Comparison of ENCODE assay signal across 8 cellular contexts in the genomic region with DNA sequence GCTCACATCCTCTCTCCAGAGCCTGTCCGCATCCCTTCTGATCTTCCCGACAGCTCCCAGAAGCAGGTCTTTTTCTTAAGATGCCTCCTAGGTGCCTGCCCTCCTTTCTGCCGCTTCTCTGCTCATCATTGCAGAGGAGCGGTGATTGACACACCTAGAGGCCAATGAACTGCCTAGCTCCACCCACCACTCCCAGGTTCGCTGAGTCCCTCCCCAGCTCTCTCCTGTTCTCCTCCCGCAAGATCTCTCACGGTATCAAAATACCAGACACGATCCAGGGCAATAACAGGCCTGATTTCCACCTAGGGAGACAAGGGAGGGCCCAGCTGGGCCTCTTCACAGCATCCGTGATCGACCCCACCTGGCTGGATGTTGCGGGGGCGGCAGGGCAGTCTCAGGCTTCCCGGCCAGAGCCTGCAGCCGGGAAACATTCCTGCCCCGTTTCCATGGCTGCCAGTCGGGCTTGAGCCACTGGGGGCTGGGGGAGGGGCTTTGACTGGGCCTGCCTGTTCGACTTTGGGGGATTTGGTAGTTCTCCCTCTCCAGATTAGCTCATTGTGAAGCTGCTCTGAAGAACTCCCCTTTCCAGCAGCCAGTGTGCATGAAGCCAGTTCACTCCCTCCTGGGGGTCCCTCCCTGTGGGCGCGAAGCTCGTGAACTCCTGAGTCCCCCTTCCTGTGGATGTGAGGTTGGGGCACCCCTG.
A peak's percentile ranks its signal among the peaks of the same experiment; 100 is the strongest.
DNase-seq lines count a peak whose midpoint lies in the region; ATAC-seq lines count a peak whose summit lies in the region.

No MANE protein-coding gene starts in this region.

- H3K4me1 Mint-ChIP-seq in activated T-helper 2 cell treated with anti-CD3 and anti-CD28 coated beads, Interferon-gamma antibody, Interleukin-2, Interleukin-4, amounts not matched to agents 10 μg/mL and 5 μg/mL and 100 μg/mL, durations not matched to agents 14 hours and 24 hours and 36 hours (ENCODE audit: low read depth), result peaks cover 1% of the 10 kb centered on the region
- peaks cover 0 to 14% of the 10 kb centered on the region in 2 donors for H3K4me1 Mint-ChIP-seq in natural killer cell treated with Interleukin-12 subunit alpha and Interleukin-12 subunit beta and Interleukin-15 and Interleukin-18, amount 100 ng/mL, for 72 hours (ENCODE audit: low read depth in 2 of 2)
- H3K4me1 Mint-ChIP-seq in stimulated activated naive CD8-positive, alpha-beta T cell treated with anti-CD3 and anti-CD28 coated beads, Interleukin-15, amount 100 ng/mL, for 72 hours, result peaks cover 9% of the 10 kb centered on the region

- DNase-seq in DMS 273 (lab: John Stamatoyannopoulos, UW; ENCODE audit: unreplicated experiment), result peak; percentile 92
- peak; percentile 84 for DNase-seq in NCI-H774 (lab: John Stamatoyannopoulos, UW)
- peak; percentile 46 for DNase-seq in activated T-helper 2 cell treated with anti-CD3 and anti-CD28 coated beads, Interferon-gamma antibody, Interleukin-2, Interleukin-4, amounts not matched to agents 10 μg/mL and 5 μg/mL and 100 μg/mL, durations not matched to agents 14 hours and 24 hours and 36 hours (ENCODE audit: low spot score)
- DNase-seq in fibroblast of the conjunctiva (ENCODE audit: low read depth), result peak; percentile 67
- DNase-seq in natural killer cell treated with Interleukin-12 subunit alpha and Interleukin-12 subunit beta and Interleukin-15 and Interleukin-18, amount 100 ng/mL, for 72 hours (ENCODE audit: low spot score), result peak; percentile 74
- peak; percentile 55 to 64 for DNase-seq in stimulated activated naive CD8-positive, alpha-beta T cell treated with anti-CD3 and anti-CD28 coated beads, Interleukin-15, amount 100 ng/mL, for 72 hours
- no peak for DNase-seq in GDM1 (lab: John Stamatoyannopoulos, UW)

- ATAC-seq in HG03354 (IDR thresholded peaks at IDR 0.05; ENCODE audit: poor library complexity, severe bottlenecking, unreplicated experiment), result peak; percentile 74
- ATAC-seq in natural killer cell treated with Interleukin-12 subunit alpha and Interleukin-12 subunit beta and Interleukin-15 and Interleukin-18, amount 100 ng/mL, for 72 hours, result peak; percentile 64 to 82
- ATAC-seq in stimulated activated naive CD8-positive, alpha-beta T cell treated with anti-CD3 and anti-CD28 coated beads, Interleukin-15, amount 100 ng/mL, for 72 hours, result peak; percentile 76

- H3K27me3 Mint-ChIP-seq in activated T-helper 2 cell treated with anti-CD3 and anti-CD28 coated beads, Interferon-gamma antibody, Interleukin-2, Interleukin-4, amounts not matched to agents 10 μg/mL and 5 μg/mL and 100 μg/mL, durations not matched to agents 14 hours and 24 hours and 36 hours (ENCODE audit: low read depth), result peaks cover 5% of the 10 kb centered on the region
- H3K27me3 Mint-ChIP-seq in natural killer cell treated with Interleukin-12 subunit alpha and Interleukin-12 subunit beta and Interleukin-15 and Interleukin-18, amount 100 ng/mL, for 72 hours, result peaks cover 9 to 18% of the 10 kb centered on the region in 2 donors
- peaks cover 24% of the 10 kb centered on the region for H3K27me3 Mint-ChIP-seq in stimulated activated naive CD8-positive, alpha-beta T cell treated with anti-CD3 and anti-CD28 coated beads, Interleukin-15, amount 100 ng/mL, for 72 hours

- H3K9me3 Mint-ChIP-seq in activated T-helper 2 cell treated with anti-CD3 and anti-CD28 coated beads, Interferon-gamma antibody, Interleukin-2, Interleukin-4, amounts not matched to agents 10 μg/mL and 5 μg/mL and 100 μg/mL, durations not matched to agents 14 hours and 24 hours and 36 hours, result no peaks in the 10 kb centered on the region
- no peaks in the 10 kb centered on the region for H3K9me3 Mint-ChIP-seq in natural killer cell treated with Interleukin-12 subunit alpha and Interleukin-12 subunit beta and Interleukin-15 and Interleukin-18, amount 100 ng/mL, for 72 hours
- no peaks in the 10 kb centered on the region for H3K9me3 Mint-ChIP-seq in stimulated activated naive CD8-positive, alpha-beta T cell treated with anti-CD3 and anti-CD28 coated beads, Interleukin-15, amount 100 ng/mL, for 72 hours

- H3K36me3 Mint-ChIP-seq in activated T-helper 2 cell treated with anti-CD3 and anti-CD28 coated beads, Interferon-gamma antibody, Interleukin-2, Interleukin-4, amounts not matched to agents 10 μg/mL and 5 μg/mL and 100 μg/mL, durations not matched to agents 14 hours and 24 hours and 36 hours (ENCODE audit: low read depth), result no peaks in the 10 kb centered on the region
- H3K36me3 Mint-ChIP-seq in natural killer cell treated with Interleukin-12 subunit alpha and Interleukin-12 subunit beta and Interleukin-15 and Interleukin-18, amount 100 ng/mL, for 72 hours, result no peaks in the 10 kb centered on the region

- H3K4me3 Mint-ChIP-seq in activated T-helper 2 cell treated with anti-CD3 and anti-CD28 coated beads, Interferon-gamma antibody, Interleukin-2, Interleukin-4, amounts not matched to agents 10 μg/mL and 5 μg/mL and 100 μg/mL, durations not matched to agents 14 hours and 24 hours and 36 hours (ENCODE audit: low read depth), result peak overlapping the region; percentile 45
- peak overlapping the region; percentile 56 for H3K4me3 Mint-ChIP-seq in natural killer cell treated with Interleukin-12 subunit alpha and Interleukin-12 subunit beta and Interleukin-15 and Interleukin-18, amount 100 ng/mL, for 72 hours
- peak overlapping the region; percentile 76 for H3K4me3 Mint-ChIP-seq in stimulated activated naive CD8-positive, alpha-beta T cell treated with anti-CD3 and anti-CD28 coated beads, Interleukin-15, amount 100 ng/mL, for 72 hours

- intact Hi-C loops in activated T-helper 2 cell treated with anti-CD3 and anti-CD28 coated beads, Interferon-gamma antibody, Interleukin-2, Interleukin-4, amounts not matched to agents 10 μg/mL and 5 μg/mL and 100 μg/mL, durations not matched to agents 14 hours and 24 hours and 36 hours (cut with micrococcal nuclease), result no loop called here

- H3K27ac Mint-ChIP-seq in activated T-helper 2 cell treated with anti-CD3 and anti-CD28 coated beads, Interferon-gamma antibody, Interleukin-2, Interleukin-4, amounts not matched to agents 10 μg/mL and 5 μg/mL and 100 μg/mL, durations not matched to agents 14 hours and 24 hours and 36 hours, result no peak overlapping the region
- peak overlapping the region in 1 of 2 donors; percentile 36 for H3K27ac Mint-ChIP-seq in natural killer cell treated with Interleukin-12 subunit alpha and Interleukin-12 subunit beta and Interleukin-15 and Interleukin-18, amount 100 ng/mL, for 72 hours
- H3K27ac Mint-ChIP-seq in stimulated activated naive CD8-positive, alpha-beta T cell treated with anti-CD3 and anti-CD28 coated beads, Interleukin-15, amount 100 ng/mL, for 72 hours, result peak overlapping the region in 1 of 2 donors; percentile 7
